ENCODE assay signal across 17 cellular contexts in genomic region chr18:48028081-48028480, GRCh38.
DNase-seq lines count a peak whose midpoint lies in the region; ATAC-seq and TF ChIP-seq lines count a peak whose summit lies in the region.
"Had no signal": no experiment of that assay in that cellular context is flagged by ENCODE, and none has a peak within 500 bp of the region (broad histone marks: within the 10 kb centered on the region; RNA-seq: fewer than 3 reads in every experiment).

No MANE protein-coding gene starts in this region.

- H3K4ac ChIP-seq in neuronal stem cell (ENCODE audit: low read length) (no peak overlapping the region), trophoblast cell (ENCODE audit: low read depth, low read length) (no peak overlapping the region)

- CTCF ChIA-PET in PC-3 (lab: Charles Lee), result no interaction called here

- H3K4me2 ChIP-seq in BLaER1 (peak overlapping the region; percentile 54), PC-3 (ENCODE audit: low read length) (no peak overlapping the region), neuronal stem cell (ENCODE audit: insufficient read depth, low read length, poor library complexity, severe bottlenecking) (no peak overlapping the region), trophoblast cell (ENCODE audit: low read length) (no peak overlapping the region)

- H3K9me3 Mint-ChIP-seq in endodermal cell, result no peaks in the 10 kb centered on the region
- H3K9me3 Mint-ChIP-seq: activated naive CD8-positive, alpha-beta T cell treated with anti-CD3 and anti-CD28 coated beads for 36 hours; naive thymus-derived CD4-positive, alpha-beta T cell; type B pancreatic cell had no signal

- H3K9ac ChIP-seq in BLaER1 (0 out of 2 replicates have a peak overlapping the region, but pooled peaks have one; percentile 38), PC-3 (ENCODE audit: low read length) (no peak overlapping the region), endodermal cell (ENCODE audit: extremely low read depth, low read length, poor library complexity, severe bottlenecking) (no peak overlapping the region), neuronal stem cell (ENCODE audit: low read depth, low read length, poor library complexity) (no peak overlapping the region), trophoblast cell (ENCODE audit: low read length) (no peak overlapping the region)

- no peaks in the 10 kb centered on the region for H3K36me3 Mint-ChIP-seq in endodermal cell (ENCODE audit: low read depth)
- H3K36me3 Mint-ChIP-seq: activated naive CD8-positive, alpha-beta T cell treated with anti-CD3 and anti-CD28 coated beads for 36 hours; naive thymus-derived CD4-positive, alpha-beta T cell; type B pancreatic cell had no signal

- no peak overlapping the region for H2BK5ac ChIP-seq in neuronal stem cell (ENCODE audit: low read length)
- H2BK5ac ChIP-seq in trophoblast cell (ENCODE audit: low read depth, low read length, poor library complexity), result no peak overlapping the region

- H2AFZ ChIP-seq in PC-3 (ENCODE audit: low read length), result no peak overlapping the region
- peak overlapping the region; percentile 63 for H2AFZ ChIP-seq in neuronal stem cell (ENCODE audit: low read length)
- H2AFZ ChIP-seq in trophoblast cell (ENCODE audit: insufficient read depth, low read length, poor library complexity), result no peak overlapping the region

- H4K20me1 ChIP-seq in BLaER1 (no peaks in the 10 kb centered on the region), PC-3 (ENCODE audit: low read length) (no peaks in the 10 kb centered on the region)

- no peaks in the 10 kb centered on the region for H3K27me3 ChIP-seq in BLaER1
- no peaks in the 10 kb centered on the region for H3K27me3 ChIP-seq in PC-3 (ENCODE audit: low read length)
- no peaks in the 10 kb centered on the region for H3K27me3 ChIP-seq in endodermal cell (ENCODE audit: control insufficient read depth, insufficient read depth, low read length, poor library complexity, severe bottlenecking)
- H3K27me3 ChIP-seq in neuronal stem cell (ENCODE audit: control insufficient read depth in 3 of 3, insufficient read depth in 3 of 3, low read depth in 1 of 3, low read length in 3 of 3), result no peaks in the 10 kb centered on the region
- H3K27me3 ChIP-seq in trophoblast cell (ENCODE audit: insufficient read depth, low read length), result no peaks in the 10 kb centered on the region

- H4K12ac ChIP-seq in trophoblast cell (ENCODE audit: low read depth, low read length), result no peak overlapping the region

- H3K27ac ChIP-seq in BLaER1, result no peak overlapping the region
- H3K27ac ChIP-seq in PC-3 (ENCODE audit: low read length), result no peak overlapping the region
- no peak overlapping the region for H3K27ac ChIP-seq in endodermal cell (ENCODE audit: low read depth, low read length)
- no peak overlapping the region for H3K27ac ChIP-seq in neuronal stem cell (replicated peaks; ENCODE audit: low read length)
- no peak overlapping the region for H3K27ac ChIP-seq in trophoblast cell (ENCODE audit: low read depth, low read length)

- H2BK12ac ChIP-seq in neuronal stem cell (ENCODE audit: low read length), result no peak overlapping the region
- H2BK12ac ChIP-seq in trophoblast cell (ENCODE audit: low read length), result no peak overlapping the region

- no peak for ATAC-seq in PC-3
- ATAC-seq: HepG2; left lobe of liver; naive thymus-derived CD4-positive, alpha-beta T cell had no signal

- no peak overlapping the region for H3K4me3 Mint-ChIP-seq in endodermal cell
- H3K4me3 Mint-ChIP-seq: activated naive CD8-positive, alpha-beta T cell treated with anti-CD3 and anti-CD28 coated beads for 36 hours; B cell; naive thymus-derived CD4-positive, alpha-beta T cell; type B pancreatic cell had no signal

- 86 to 87% methylated on average over 5 to 6 of the region's 6 CpGs for WGBS in endodermal cell (ENCODE audit: insufficient coverage in 1 of 2, insufficient read length in 1 of 2), 2 experiments
- no CpG with 5 or more reads among the region's 6 CpGs for WGBS in neuronal stem cell (ENCODE audit: extremely low coverage in 2 of 2, insufficient read length in 2 of 2, insufficient replicate concordance in 1 of 2), 2 donors
- no CpG with 5 or more reads among the region's 6 CpGs for WGBS in trophoblast cell (ENCODE audit: extremely low coverage, insufficient coverage, insufficient read length)

- H3K79me1 ChIP-seq in neuronal stem cell (ENCODE audit: low read depth, low read length) (no peaks in the 10 kb centered on the region), trophoblast cell (ENCODE audit: low read length) (no peaks in the 10 kb centered on the region)

- H3K23ac ChIP-seq in neuronal stem cell (ENCODE audit: low read depth, low read length, poor library complexity), result no peak overlapping the region
- H3K23ac ChIP-seq in trophoblast cell (ENCODE audit: low read length), result no peak overlapping the region

- H3K4me1 ChIP-seq in BLaER1, result peaks cover 13% of the 10 kb centered on the region
- H3K4me1 ChIP-seq in PC-3 (ENCODE audit: insufficient read depth, low read length), result peaks cover 7% of the 10 kb centered on the region
- H3K4me1 ChIP-seq in endodermal cell (ENCODE audit: control insufficient read depth, insufficient read depth, low read length), result no peaks in the 10 kb centered on the region
- H3K4me1 ChIP-seq in neuronal stem cell (ENCODE audit: control insufficient read depth in 2 of 2, insufficient read depth in 1 of 2, low read depth in 1 of 2, low read length in 2 of 2), result peaks cover 10 to 18% of the 10 kb centered on the region in 2 donors
- H3K4me1 ChIP-seq in trophoblast cell (ENCODE audit: control insufficient read depth in 1 of 2, insufficient read depth in 2 of 2, low read length in 2 of 2), result peaks cover 5% of the 10 kb centered on the region in 2 experiments

- H3K36me3 ChIP-seq in BLaER1 (no peaks in the 10 kb centered on the region), PC-3 (ENCODE audit: low read depth, low read length) (no peaks in the 10 kb centered on the region), endodermal cell (ENCODE audit: control insufficient read depth, insufficient read depth, low read length) (no peaks in the 10 kb centered on the region), neuronal stem cell (replicated peaks in 1 of 2; ENCODE audit: control insufficient read depth in 2 of 2, insufficient read depth in 2 of 2, low read length in 2 of 2) (no peaks in the 10 kb centered on the region), trophoblast cell (ENCODE audit: control insufficient read depth in 1 of 2, insufficient read depth in 2 of 2, low read length in 2 of 2) (no peaks in the 10 kb centered on the region)

- H2AK5ac ChIP-seq in neuronal stem cell (ENCODE audit: low read depth, low read length), result no peak overlapping the region
- H2AK5ac ChIP-seq in trophoblast cell (ENCODE audit: low read length), result no peak overlapping the region

- H3K27me3 Mint-ChIP-seq in endodermal cell (ENCODE audit: insufficient read depth), result no peaks in the 10 kb centered on the region
- H3K27me3 Mint-ChIP-seq: type B pancreatic cell had no signal

- no peaks in the 10 kb centered on the region for H3K9me2 ChIP-seq in PC-3 (replicated peaks; ENCODE audit: low read length)

- H3K14ac ChIP-seq in neuronal stem cell (ENCODE audit: low read length) (no peak overlapping the region), trophoblast cell (ENCODE audit: low read length) (no peak overlapping the region)

- DNase-seq in PC-3, result no peak
- no peak for DNase-seq in endodermal cell
- DNase-seq in neuronal stem cell (ENCODE audit: low spot score), result no peak
- DNase-seq in cerebellar nuclear complex (lab: John Stamatoyannopoulos, UW), result no peak
- DNase-seq in trophoblast cell, result no peak
- no peak for DNase-seq in activated gamma-delta T cell (lab: John Stamatoyannopoulos, UW)
- DNase-seq in NCI-H2107 treated with DMSO at 0.1 percent for 48 hours (lab: John Stamatoyannopoulos, UW; ENCODE audit: unreplicated experiment), result no peak
- DNase-seq: activated CD8-positive, alpha-beta memory T cell treated with anti-CD3 and anti-CD28 coated beads, Interleukin-2, amount 50 U/mL, for 4 hours; activated naive CD8-positive, alpha-beta T cell treated with anti-CD3 and anti-CD28 coated beads for 36 hours; naive thymus-derived CD4-positive, alpha-beta T cell; T-helper 2 cell had no signal

- H3K79me2 ChIP-seq in PC-3 (ENCODE audit: low read length) (no peaks in the 10 kb centered on the region), trophoblast cell (ENCODE audit: control insufficient read depth, insufficient read depth, low read length, poor library complexity) (no peaks in the 10 kb centered on the region)

- H3K4me3 ChIP-seq in BLaER1 (no peak overlapping the region), PC-3 (ENCODE audit: low read length) (no peak overlapping the region), endodermal cell (ENCODE audit: low read length) (no peak overlapping the region), neuronal stem cell (ENCODE audit: low read length in 2 of 2) (no peak overlapping the region), trophoblast cell (ENCODE audit: low read depth, low read length) (no peak overlapping the region)
- H3K4me3 ChIP-seq: coronary artery had no signal

- H4K91ac ChIP-seq in neuronal stem cell (ENCODE audit: low read depth, low read length, poor library complexity) (no peak overlapping the region), trophoblast cell (ENCODE audit: low read depth, low read length) (no peak overlapping the region)

- H2BK15ac ChIP-seq in neuronal stem cell (ENCODE audit: low read length), result no peak overlapping the region

- no peak overlapping the region for H2BK120ac ChIP-seq in neuronal stem cell (ENCODE audit: low read depth, low read length)
- H2BK120ac ChIP-seq in trophoblast cell (ENCODE audit: insufficient read depth, low read length, poor library complexity), result no peak overlapping the region

- 0 out of 2 replicates have a peak, but pooled peaks have one; percentile 11 for TF ChIP-seq CTCF in PC-3 (conservative IDR thresholded peaks at IDR 0.05; ENCODE audit: low read depth, low read length)
- TF ChIP-seq CTCF in endodermal cell (conservative IDR thresholded peaks at IDR 0.05), result peak; percentile 63

- H3F3A ChIP-seq in PC-3 (ENCODE audit: low read length, unreplicated experiment), result no peaks in the 10 kb centered on the region

- H3K18ac ChIP-seq in neuronal stem cell (ENCODE audit: low read length) (no peak overlapping the region), trophoblast cell (ENCODE audit: low read length) (no peak overlapping the region)

- H3K4me1 Mint-ChIP-seq in endodermal cell, result peaks cover 10% of the 10 kb centered on the region
- H3K4me1 Mint-ChIP-seq: activated naive CD8-positive, alpha-beta T cell treated with anti-CD3 and anti-CD28 coated beads for 36 hours; B cell had no signal

- no peaks in the 10 kb centered on the region for H3K9me3 ChIP-seq in BLaER1
- no peaks in the 10 kb centered on the region for H3K9me3 ChIP-seq in PC-3 (ENCODE audit: low read length)
- H3K9me3 ChIP-seq in endodermal cell (ENCODE audit: control insufficient read depth, low read length), result no peaks in the 10 kb centered on the region
- no peaks in the 10 kb centered on the region for H3K9me3 ChIP-seq in neuronal stem cell (replicated peaks in 1 of 2; ENCODE audit: control insufficient read depth in 2 of 2, insufficient read depth in 1 of 2, low read depth in 1 of 2, low read length in 2 of 2)
- H3K9me3 ChIP-seq in trophoblast cell (ENCODE audit: insufficient read depth, low read depth, low read length), result no peaks in the 10 kb centered on the region

- POLR2A ChIA-PET in PC-3 (lab: Charles Lee; ENCODE audit: unreplicated experiment), result no interaction called here

- H3K27ac Mint-ChIP-seq in endodermal cell, result no peak overlapping the region
- H3K27ac Mint-ChIP-seq: activated naive CD8-positive, alpha-beta T cell treated with anti-CD3 and anti-CD28 coated beads for 36 hours; B cell; naive thymus-derived CD4-positive, alpha-beta T cell; type B pancreatic cell had no signal

- intact Hi-C loops in PC-3 (cut with micrococcal nuclease), result no loop called here

- no TSS peak for BruUV-seq in PC-3 (replicated peaks; lab: Mats Ljungman, UMichigan)

- H4K8ac ChIP-seq in neuronal stem cell (ENCODE audit: low read depth, low read length) (no peak overlapping the region), trophoblast cell (ENCODE audit: low read depth, low read length) (no peak overlapping the region)
